Comparison of ENCODE assay signal across 28 cellular contexts in genomic region chr6:132167966-132168365, GRCh38.
DNase-seq lines count a peak whose midpoint lies in the region; ATAC-seq and TF ChIP-seq lines count a peak whose summit lies in the region.
"Had no signal": no experiment of that assay in that cellular context is flagged by ENCODE, and none has a peak within 500 bp of the region (broad histone marks: within the 10 kb centered on the region; RNA-seq: fewer than 3 reads in every experiment).

No MANE protein-coding gene starts in this region.

- H3K27me3 Mint-ChIP-seq in Calu3 (ENCODE audit: unreplicated experiment) (no peaks in the 10 kb centered on the region), neural crest cell (ENCODE audit: low read depth) (no peaks in the 10 kb centered on the region)
- H3K27me3 Mint-ChIP-seq: activated B cell treated with CpG ODN at 0.5 μM for 24 hours; dendritic cell treated with granulocyte-macrophage colony-stimulating factor and Interleukin-4, amounts not matched to agents 40 ng/mL and 50 ng/mL, for 4 days; progenitor cell of endocrine pancreas had no signal

- no peaks in the 10 kb centered on the region for H3K27me3 ChIP-seq in heart right ventricle
- H3K27me3 ChIP-seq: gastrocnemius medialis, tibial nerve had no signal

- no TSS peak for BruUV-seq in Calu3 (replicated peaks; lab: Mats Ljungman, UMichigan)

- H3K27ac ChIP-seq in caudate nucleus (ENCODE audit: low read depth, low read length) (peak overlapping the region; percentile 9), heart right ventricle (no peak overlapping the region)
- H3K27ac ChIP-seq: C4-2B, gastrocnemius medialis had no signal

- H3K4me1 Mint-ChIP-seq in Calu3 (ENCODE audit: low read depth, unreplicated experiment): peaks cover 12% of the 10 kb centered on the region
- peaks cover 30% of the 10 kb centered on the region for H3K4me1 Mint-ChIP-seq in neural crest cell
- H3K4me1 Mint-ChIP-seq: naive thymus-derived CD8-positive, alpha-beta T cell had no signal

- peak overlapping the region; percentile 32 for H3K4me3 Mint-ChIP-seq in Calu3 (ENCODE audit: low read depth, unreplicated experiment)
- H3K4me3 Mint-ChIP-seq in neural crest cell: peak overlapping the region; percentile 82
- H3K4me3 Mint-ChIP-seq: activated B cell treated with CpG ODN at 0.5 μM for 24 hours; activated CD8-positive, alpha-beta T cell treated with anti-CD3 and anti-CD28 coated beads, Interleukin-2, amount 10 ng/mL, durations not matched to agents 7 days and 5 days; dendritic cell treated with granulocyte-macrophage colony-stimulating factor and Interleukin-4, amounts not matched to agents 40 ng/mL and 50 ng/mL, for 4 days; naive thymus-derived CD8-positive, alpha-beta T cell; stimulated activated naive CD8-positive, alpha-beta T cell treated with anti-CD3 and anti-CD28 coated beads, Interleukin-15, Interleukin-2, amounts not matched to agents 100 ng/mL and 50 ng/mL, for 24 hours had no signal

- ATAC-seq in activated CD4-positive, CD25-positive, alpha-beta regulatory T cell treated with anti-CD3 and anti-CD28 coated beads, Interleukin-2, amount 50 U/mL, for 24 hours: no peak
- no peak for ATAC-seq in HG03095 (IDR thresholded peaks at IDR 0.05; ENCODE audit: unreplicated experiment)
- ATAC-seq in heart right ventricle: no peak
- ATAC-seq: activated CD8-positive, alpha-beta T cell treated with anti-CD3 and anti-CD28 coated beads, Interleukin-2, amount 10 ng/mL, durations not matched to agents 7 days and 5 days; gastrocnemius medialis; naive thymus-derived CD8-positive, alpha-beta T cell had no signal

- H3K4me1 ChIP-seq in heart right ventricle: peaks cover 0 to 10% (median 0%) of the 10 kb centered on the region in 9 donors
- H3K4me1 ChIP-seq: gastrocnemius medialis had no signal

- no peak overlapping the region for H3K4me3 ChIP-seq in heart right ventricle
- H3K4me3 ChIP-seq: gastrocnemius medialis, skin epidermis, tibial nerve had no signal

- H3K27ac Mint-ChIP-seq in Calu3 (ENCODE audit: unreplicated experiment) (peak overlapping the region; percentile 82), neural crest cell (ENCODE audit: unreplicated experiment) (peak overlapping the region; percentile 87)
- H3K27ac Mint-ChIP-seq: activated B cell treated with CpG ODN at 0.5 μM for 24 hours; activated CD8-positive, alpha-beta T cell treated with anti-CD3 and anti-CD28 coated beads, Interleukin-2, amount 10 ng/mL, durations not matched to agents 7 days and 5 days; dendritic cell treated with granulocyte-macrophage colony-stimulating factor and Interleukin-4, amounts not matched to agents 40 ng/mL and 50 ng/mL, for 4 days; naive thymus-derived CD8-positive, alpha-beta T cell; progenitor cell of endocrine pancreas; stimulated activated naive CD8-positive, alpha-beta T cell treated with anti-CD3 and anti-CD28 coated beads, Interleukin-15, Interleukin-2, amounts not matched to agents 100 ng/mL and 50 ng/mL, for 24 hours had no signal

- DNase-seq in Calu3: peak; percentile 47
- DNase-seq in NCI-H526 treated with DMSO at 0.1 percent for 48 hours (lab: John Stamatoyannopoulos, UW): peak; percentile 1
- no peak for DNase-seq in caudate nucleus (lab: John Stamatoyannopoulos, UW)
- no peak for DNase-seq in neural crest cell (ENCODE audit: low read depth, low spot score)
- no peak for DNase-seq in activated effector memory CD4-positive, alpha-beta T cell treated with Interleukin-2 at 50 U/mL for 16 hours
- no peak for DNase-seq in heart right ventricle
- DNase-seq: activated B cell treated with CpG ODN at 0.5 μM for 24 hours; activated CD8-positive, alpha-beta T cell treated with anti-CD3 and anti-CD28 coated beads, Interleukin-2, amount 10 ng/mL, durations not matched to agents 7 days and 5 days; activated naive CD4-positive, alpha-beta T cell treated with anti-CD3 and anti-CD28 coated beads, Interleukin-2, amount 50 U/mL, for 16 hours; activated T-cell treated with anti-CD3 and anti-CD28 coated beads, Interleukin-2, amount 50 U/mL, for 1 hour; aorta; gastrocnemius medialis; mesendoderm; MV-4-11; naive thymus-derived CD8-positive, alpha-beta T cell; NCI-H1694 treated with DMSO at 0.1 percent for 48 hours; NCI-H226; NK-92 treated with Interleukin-12 subunit alpha and Interleukin-12 subunit beta, amount 100 ng/mL, for 24 hours; RPMI8226; stimulated activated CD4-positive, alpha-beta T cell treated with anti-CD3 and anti-CD28 coated beads, Interleukin-4, amount 100 ng/mL, for 1 hour had no signal

- H3K36me3 ChIP-seq in heart right ventricle: no peaks in the 10 kb centered on the region
- H3K36me3 ChIP-seq: gastrocnemius medialis, tibial nerve had no signal

- H3K9me3 Mint-ChIP-seq in Calu3 (ENCODE audit: low read depth, unreplicated experiment) (peaks cover 9% of the 10 kb centered on the region), neural crest cell (peaks cover 13% of the 10 kb centered on the region)
- H3K9me3 Mint-ChIP-seq: activated B cell treated with CpG ODN at 0.5 μM for 24 hours; dendritic cell treated with granulocyte-macrophage colony-stimulating factor and Interleukin-4, amounts not matched to agents 40 ng/mL and 50 ng/mL, for 4 days had no signal

- intact Hi-C loops in Calu3 (cut with micrococcal nuclease; ENCODE audit: unreplicated experiment): loop anchor here (2.0 to 5.0 kb wide), 2 partner anchors 106 to 213 kb away; no protein-coding TSS in a partner anchor
- intact Hi-C loops in heart right ventricle (cut with DNase I): loop anchor here in 9 of 10 donors (5.0 to 10.0 kb wide), 3 partner anchors 213 to 243 kb away; partner anchors contain the start of gene CCN2 (in 6 of the 9)

- TF ChIP-seq CTCF in Calu3 (IDR thresholded peaks at IDR 0.05; ENCODE audit: unreplicated experiment) (no peak), neural crest cell (conservative IDR thresholded peaks at IDR 0.05) (no peak), heart right ventricle (IDR thresholded peaks at IDR 0.05) (no peak)

- H3K36me3 Mint-ChIP-seq in Calu3 (ENCODE audit: insufficient read depth, unreplicated experiment) (peaks cover 10% of the 10 kb centered on the region), neural crest cell (ENCODE audit: low read depth) (peaks cover 4% of the 10 kb centered on the region)
- H3K36me3 Mint-ChIP-seq: naive thymus-derived CD8-positive, alpha-beta T cell had no signal

- WGBS in heart right ventricle, 2 donors: 43 to 46% methylated on average over 2 of the region's 2 CpGs

- CTCF ChIA-PET in Calu3 (lab: Charles Lee): interaction anchor here (0.6 to 1.8 kb wide), 6 partner anchors 11 to 253 kb away, joined by 3 to 8 read pairs (median 4); partner anchors contain the start of gene CCN2

- peaks cover 0 to 10% (median 0%) of the 10 kb centered on the region in 11 donors for H3K9me3 ChIP-seq in heart right ventricle
- H3K9me3 ChIP-seq: gastrocnemius medialis, tibial nerve had no signal

Comparison
In these comparisons a context has a peak if more than half of its experiments do, and no peak if none do; other contexts are left out.
1. DNase-seq: peak in Calu3 (single experiment) and NCI-H526 treated with DMSO at 0.1 percent for 48 hours (single experiment); none in caudate nucleus (0 of 61), neural crest cell (single experiment), activated effector memory CD4-positive, alpha-beta T cell treated with Interleukin-2 at 50 U/mL for 16 hours (single experiment) and heart right ventricle (0 of 2).